In genomic region chr17:63250830-63251229, GRCh38 we compare ENCODE assay signal across 24 cellular contexts.
DNase-seq lines count a peak whose midpoint lies in the region; ATAC-seq, FAIRE-seq and TF ChIP-seq lines count a peak whose summit lies in the region.
"Had no signal": no experiment of that assay in that cellular context is flagged by ENCODE, and none has a peak within 500 bp of the region (broad histone marks: within the 10 kb centered on the region; RNA-seq: fewer than 3 reads in every experiment).

No MANE protein-coding gene starts in this region.

- peak overlapping the region in 3 of 10 donors; percentile 12 to 29 (median 29) for H3K27ac ChIP-seq in heart right ventricle
- H3K27ac ChIP-seq: BLaER1 treated with 17β-estradiol and CSF1 and Interleukin-3, amounts not matched to agents 10 nM and 100 nM; epithelial cell of prostate; VCaP had no signal

- no peak for TF ChIP-seq CTCF in heart right ventricle (IDR thresholded peaks at IDR 0.05)

- in situ Hi-C loops in ACHN (cut with HindIII; ENCODE audit: low pct_ligation_motif_present, low pct_unique_long_range_greater_than_20kb, low sequenced_read_pairs): no loop called here

- DNase-seq in Right ventricle myocardium superior (no peak), heart right ventricle (no peak), dedifferentiated amniotic fluid mesenchymal stem cell (ENCODE audit: extremely low spot score) (peak; percentile 32), iris pigment epithelial cell (ENCODE audit: low read depth) (peak; percentile 34), urothelium cell line (ENCODE audit: low spot score) (no peak), iPS-NIHi11 (ENCODE audit: low spot score) (no peak), ACHN (no peak)
- no peak for DNase-seq in activated naive CD4-positive, alpha-beta T cell treated with Interleukin-2 at 50 U/mL for 16 hours
- DNase-seq: activated CD4-positive, alpha-beta T cell treated with anti-CD3 and anti-CD28 coated beads for 48 hours; aorta; COR-L47; GF-D8; NCI-H1105 treated with DMSO at 0.1 percent for 48 hours; NCI-H2029 treated with DMSO at 0.1 percent for 48 hours; NCI-H82; T-helper 2 cell had no signal

- H3K4me3 ChIP-seq in heart right ventricle: peak overlapping the region in 4 of 10 donors; percentile 2 to 28 (median 14)
- H3K4me3 ChIP-seq: BLaER1 treated with 17β-estradiol and CSF1 and Interleukin-3, amounts not matched to agents 10 nM and 100 nM; smooth muscle cell had no signal

- H3K27me3 ChIP-seq in heart right ventricle: no peaks in the 10 kb centered on the region
- H3K27me3 ChIP-seq: BLaER1 treated with 17β-estradiol and CSF1 and Interleukin-3, amounts not matched to agents 10 nM and 100 nM had no signal

- H3K4me1 ChIP-seq in heart right ventricle: peaks cover 0 to 16% (median 9%) of the 10 kb centered on the region in 9 donors

- H3K9me3 ChIP-seq in heart right ventricle: peaks cover 0 to 16% (median 0%) of the 10 kb centered on the region in 11 donors

- intact Hi-C loops in Right ventricle myocardium superior (cut with DNase I): no loop called here
- intact Hi-C loops in heart right ventricle (cut with DNase I): no loop called here

- ATAC-seq in Right ventricle myocardium superior (ENCODE audit: poor library complexity) (peak; percentile 55), heart right ventricle (no peak)
- ATAC-seq: HCT116, SK-N-SH treated with all-trans-retinoic acid at 6 μM for 48 hours had no signal

- 50 to 52% methylated on average over 3 of the region's 3 CpGs for WGBS in heart right ventricle, 2 donors

- FAIRE-seq in urothelium cell line (lab: Jason Lieb, UNC): peak; percentile 40
- FAIRE-seq: A204.1, keratinocyte had no signal

- H3K36me3 ChIP-seq in heart right ventricle: no peaks in the 10 kb centered on the region
- H3K36me3 ChIP-seq: BLaER1 treated with 17β-estradiol and CSF1 and Interleukin-3, amounts not matched to agents 10 nM and 100 nM had no signal

Comparison
In these comparisons a context has a peak if more than half of its experiments do, and no peak if none do; other contexts are left out.
1. DNase-seq: peak in dedifferentiated amniotic fluid mesenchymal stem cell (single experiment) and iris pigment epithelial cell (single experiment); none in Right ventricle myocardium superior (single experiment), heart right ventricle (0 of 2), urothelium cell line (single experiment), iPS-NIHi11 (single experiment), ACHN (single experiment) and activated naive CD4-positive, alpha-beta T cell treated with Interleukin-2 at 50 U/mL for 16 hours (single experiment).